In the genomic region with DNA sequence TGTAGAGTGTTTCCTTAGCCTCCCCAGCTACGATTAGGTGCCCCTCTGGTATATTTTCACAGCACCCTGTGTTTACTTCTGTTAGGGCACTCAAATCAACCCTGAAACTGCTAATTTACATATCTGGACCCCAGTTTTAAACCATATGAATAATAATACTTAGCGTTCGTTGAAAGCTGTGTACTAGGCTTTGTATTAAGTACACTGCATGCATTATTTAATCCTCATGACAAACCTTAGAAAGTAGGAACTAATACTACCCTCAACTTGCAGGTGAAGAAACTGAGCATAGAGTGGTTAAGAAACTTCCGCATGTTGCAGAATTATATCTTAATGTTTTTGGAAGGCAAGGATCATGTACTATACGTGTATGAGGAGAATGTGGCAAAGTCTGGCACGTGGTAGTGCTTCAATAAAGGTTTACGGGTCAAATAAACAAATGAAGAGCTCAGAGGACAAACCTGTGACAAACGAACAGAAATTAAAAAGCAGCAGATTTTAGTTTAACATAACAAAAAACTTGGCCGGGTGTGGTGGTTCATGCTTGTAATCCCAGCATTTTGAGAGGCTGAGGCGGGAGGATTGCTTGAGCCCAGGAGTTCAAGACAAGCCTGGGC, we compare ENCODE assay signal across 16 cellular contexts. TPM values are rescaled to one million over a fixed set of nuclear protein-coding genes. Genes with fewer than 3 reads are reported as not detected.
DNase-seq lines count a peak whose midpoint lies in the region; ATAC-seq and TF ChIP-seq lines count a peak whose summit lies in the region.
"Had no signal": no experiment of that assay in that cellular context is flagged by ENCODE, and none has a peak within 500 bp of the region (broad histone marks: within the 10 kb centered on the region; RNA-seq: fewer than 3 reads in every experiment).

No MANE protein-coding gene starts in this region.

- no peaks in the 10 kb centered on the region for H3K9me3 ChIP-seq in neutrophil
- H3K9me3 ChIP-seq: BE2C had no signal

- peaks cover 36 to 38% of the 10 kb centered on the region in 2 experiments for H3K4me1 ChIP-seq in neutrophil (ENCODE audit: control insufficient read depth in 1 of 2, insufficient read depth in 1 of 2, low read depth in 1 of 2, low read length in 1 of 2)
- H3K4me1 ChIP-seq: BE2C had no signal

- H3K4me3 ChIP-seq in neutrophil (ENCODE audit: low read depth in 1 of 2, low read length in 1 of 2), result peak overlapping the region in 1 of 2 experiments; percentile 2

- no peaks in the 10 kb centered on the region for H3K36me3 ChIP-seq in neutrophil
- H3K36me3 ChIP-seq: BE2C had no signal

- no peak for TF ChIP-seq POLR2A in GM18505 (IDR thresholded peaks at IDR 0.05; ENCODE audit: borderline replicate concordance, extremely low read depth, insufficient read depth, insufficient read length)

- DNase-seq in left lobe of liver (ENCODE audit: low spot score), result no peak
- DNase-seq in NCI-H1436 (lab: John Stamatoyannopoulos, UW), result no peak
- no peak for DNase-seq in hippocampal formation (lab: John Stamatoyannopoulos, UW)
- no peak for DNase-seq in NCI-H187 (lab: John Stamatoyannopoulos, UW)
- DNase-seq: ACHN; BE2C; C1 segment of cervical spinal cord; CD4-positive, CD25-positive, alpha-beta regulatory T cell; CD8-positive, alpha-beta memory T cell; COR-L47; HCEC 1CT; KBM-7 had no signal

- H3K27ac ChIP-seq in neutrophil, result peak overlapping the region; percentile 64

- no peaks in the 10 kb centered on the region for H3K27me3 ChIP-seq in neutrophil
- H3K27me3 ChIP-seq: BE2C had no signal

- TF ChIP-seq CTCF in neutrophil (IDR thresholded peaks at IDR 0.05), result no peak

- ATAC-seq in GM19395 (IDR thresholded peaks at IDR 0.05; ENCODE audit: unreplicated experiment), result peak; percentile 66
- peak; percentile 74 for ATAC-seq in HG02870 (IDR thresholded peaks at IDR 0.05; ENCODE audit: unreplicated experiment)
- peak; percentile 66 for ATAC-seq in left lobe of liver
- ATAC-seq in GM18505 (IDR thresholded peaks at IDR 0.05; ENCODE audit: unreplicated experiment), result no peak

RNA-seq across cellular contexts. Expression of gene ARID2, which starts 22.2 kb away (rescaled TPM):
- total RNA-seq in left lobe of liver, result 9.4 TPM
